In the genomic region with DNA sequence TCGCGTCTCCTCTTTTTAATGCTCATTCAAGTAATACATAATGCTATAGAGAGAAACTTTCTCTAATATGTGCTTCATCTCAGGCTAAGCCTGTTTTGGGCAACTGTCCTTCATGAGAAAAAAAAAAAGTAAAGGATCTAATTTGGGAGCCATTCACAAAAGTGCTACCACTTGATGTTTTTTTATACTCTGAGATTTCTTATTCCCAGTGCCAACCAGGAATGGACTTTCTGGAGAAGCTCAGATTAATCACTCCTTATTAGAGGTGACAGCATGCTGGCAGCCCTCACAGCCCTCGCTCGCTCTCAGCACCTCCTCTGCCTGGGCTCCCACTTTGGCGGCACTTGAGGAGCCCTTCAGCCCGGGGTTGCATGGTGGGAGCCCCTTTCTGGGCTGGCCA, we compare ENCODE assay signal across 6 cellular contexts. TPM values are rescaled to one million over a fixed set of nuclear protein-coding genes. Genes with fewer than 3 reads are reported as not detected.
"Had no signal": no experiment of that assay in that cellular context is flagged by ENCODE, and none has a peak within 500 bp of the region (broad histone marks: within the 10 kb centered on the region; RNA-seq: fewer than 3 reads in every experiment).

No MANE protein-coding gene starts in this region.

RNA-seq across cellular contexts. Expression of a gene that starts 51.9 kb away (rescaled TPM):
- total RNA-seq: HepG2, HT-29, HT1080, IMR-90, K562 had no signal
- polyA plus RNA-seq: HepG2, IgD-negative memory B cell, IMR-90, K562 had no signal
